Comparison of ENCODE assay signal across 22 cellular contexts in genomic region chr9:113596616-113597320, GRCh38.
A peak's percentile ranks its signal among the peaks of the same experiment; 100 is the strongest.
DNase-seq lines count a peak whose midpoint lies in the region; ATAC-seq and TF ChIP-seq lines count a peak whose summit lies in the region.
"Had no signal": no experiment of that assay in that cellular context is flagged by ENCODE, and none has a peak within 500 bp of the region (broad histone marks: within the 10 kb centered on the region; RNA-seq: fewer than 3 reads in every experiment).

No MANE protein-coding gene starts in this region.

- peaks cover 31% of the 10 kb centered on the region for H3K27me3 Mint-ChIP-seq in endothelial cell (ENCODE audit: unreplicated experiment)
- H3K27me3 Mint-ChIP-seq in stimulated activated naive B cell treated with anti-CD40 and anti-IgM and Interleukin-4, amounts not matched to agents 10 μg/mL and 1 μg/mL and 100 μg/mL, for 72 hours: no peaks in the 10 kb centered on the region

- CTCF ChIA-PET in SK-N-SH (lab: Yijun Ruan, JAX): interaction anchor here (0.7 to 44.7 kb wide), 4 partner anchors 9 to 150 kb away, joined by 3 to 1335 read pairs (median 6); no protein-coding TSS in a partner anchor

- H3K36me3 ChIP-seq in SK-N-SH (replicated peaks in 1 of 2; ENCODE audit: control insufficient read depth in 1 of 2, insufficient read depth in 2 of 2, low read length in 1 of 2) (peaks cover 12 to 19% of the 10 kb centered on the region in 2 experiments), mesodermal cell (ENCODE audit: control insufficient read depth, insufficient read depth, low read length) (peaks cover 42% of the 10 kb centered on the region)
- H3K36me3 ChIP-seq: ovary had no signal

- peaks cover 45% of the 10 kb centered on the region for H3K79me2 ChIP-seq in SK-N-SH (ENCODE audit: insufficient read depth)

- no peak for TF ChIP-seq RAD21 in SK-N-SH (IDR thresholded peaks at IDR 0.05; ENCODE audit: low read length)

- H3K27ac Mint-ChIP-seq in endothelial cell (ENCODE audit: unreplicated experiment): peak overlapping the region; percentile 93
- H3K27ac Mint-ChIP-seq in stimulated activated naive B cell treated with anti-CD40 and anti-IgM and Interleukin-4, amounts not matched to agents 10 μg/mL and 1 μg/mL and 100 μg/mL, for 72 hours: peak overlapping the region; percentile 72
- H3K27ac Mint-ChIP-seq: CD14-positive monocyte had no signal

- WGBS in SK-N-SH (ENCODE audit: low lambda C conversion rate): 95% methylated on average over 19 of the region's 27 CpGs
- 96% methylated on average over 24 to 27 of the region's 27 CpGs for WGBS in mesodermal cell (ENCODE audit: insufficient coverage in 2 of 2), 2 experiments

- ATAC-seq in SK-N-SH treated with all-trans-retinoic acid at 6 μM for 48 hours (no peak), HG02938 (IDR thresholded peaks at IDR 0.05; ENCODE audit: unreplicated experiment) (no peak)
- ATAC-seq in stimulated activated naive B cell treated with anti-CD40 and anti-IgM and Interleukin-4, amounts not matched to agents 10 μg/mL and 1 μg/mL and 100 μg/mL, for 72 hours (replicated peaks): no peak
- ATAC-seq: esophagus mucosa, mucosa of descending colon had no signal

- H3K9me3 ChIP-seq in SK-N-SH (no peaks in the 10 kb centered on the region), mesodermal cell (ENCODE audit: control insufficient read depth, low read length) (no peaks in the 10 kb centered on the region)
- H3K9me3 ChIP-seq: mucosa of descending colon, ovary, transverse colon had no signal

- H3K4me1 ChIP-seq in SK-N-SH (ENCODE audit: control insufficient read depth in 1 of 2, insufficient read depth in 2 of 2, low read depth in 1 of 2, low read length in 1 of 2) (peaks cover 34 to 52% of the 10 kb centered on the region in 2 experiments), mesodermal cell (ENCODE audit: control insufficient read depth, insufficient read depth, low read length, poor library complexity, severe bottlenecking) (peaks cover 59% of the 10 kb centered on the region)

- H3K4me2 ChIP-seq in SK-N-SH: peak overlapping the region; percentile 97

- no peak for TF ChIP-seq EP300 in SK-N-SH (IDR thresholded peaks at IDR 0.05; ENCODE audit: borderline replicate concordance in 1 of 2, low read depth in 1 of 2, low read length in 1 of 2)

- no peaks in the 10 kb centered on the region for H3K9me3 Mint-ChIP-seq in endothelial cell (ENCODE audit: unreplicated experiment)
- H3K9me3 Mint-ChIP-seq in stimulated activated naive B cell treated with anti-CD40 and anti-IgM and Interleukin-4, amounts not matched to agents 10 μg/mL and 1 μg/mL and 100 μg/mL, for 72 hours: no peaks in the 10 kb centered on the region
- H3K9me3 Mint-ChIP-seq: CD14-positive monocyte had no signal

- H3K4me1 Mint-ChIP-seq in endothelial cell (ENCODE audit: unreplicated experiment): peaks cover 65% of the 10 kb centered on the region
- peaks cover 40 to 89% of the 10 kb centered on the region in 2 donors for H3K4me1 Mint-ChIP-seq in stimulated activated naive B cell treated with anti-CD40 and anti-IgM and Interleukin-4, amounts not matched to agents 10 μg/mL and 1 μg/mL and 100 μg/mL, for 72 hours

- POLR2A ChIA-PET in SK-N-SH (lab: Yijun Ruan, JAX): no interaction called here

- H3K27me3 ChIP-seq in SK-N-SH (ENCODE audit: insufficient read depth): no peaks in the 10 kb centered on the region
- H3K27me3 ChIP-seq: hepatocyte, ovary, transverse colon had no signal

- peaks cover 24% of the 10 kb centered on the region for H3F3A ChIP-seq in SK-N-SH (replicated peaks; ENCODE audit: insufficient read depth)

- H3K9me2 ChIP-seq in SK-N-SH: no peaks in the 10 kb centered on the region

- H3K9ac ChIP-seq in SK-N-SH: peak overlapping the region; percentile 99; the same call in 1 of the 2 replicates

- no peak overlapping the region for H2AFZ ChIP-seq in SK-N-SH (ENCODE audit: low read depth)
- H2AFZ ChIP-seq: hepatocyte had no signal

- H3K27ac ChIP-seq in SK-N-SH (ENCODE audit: low read depth in 2 of 2, low read length in 1 of 2) (peak overlapping the region in 1 of 2 experiments; percentile 87; a peak in 1 of 4 replicates), mesodermal cell (ENCODE audit: low read depth, low read length, severe bottlenecking) (peak overlapping the region; percentile 41)
- H3K27ac ChIP-seq: 22Rv1, hepatocyte, ovary had no signal

- H3K4me3 Mint-ChIP-seq in endothelial cell (ENCODE audit: unreplicated experiment): peak overlapping the region; percentile 95
- peak overlapping the region in 1 of 2 donors; percentile 65 for H3K4me3 Mint-ChIP-seq in stimulated activated naive B cell treated with anti-CD40 and anti-IgM and Interleukin-4, amounts not matched to agents 10 μg/mL and 1 μg/mL and 100 μg/mL, for 72 hours
- H3K4me3 Mint-ChIP-seq: CD14-positive monocyte had no signal

- DNase-seq in SK-N-SH: no peak
- no peak for DNase-seq in endothelial cell (ENCODE audit: low spot score)
- DNase-seq in stimulated activated naive B cell treated with anti-CD40 and anti-IgM and Interleukin-4, amounts not matched to agents 10 μg/mL and 1 μg/mL and 100 μg/mL, for 72 hours: no peak
- no peak for DNase-seq in HCEC 1CT
- no peak for DNase-seq in NCI-H510A treated with DMSO at 0.1 percent for 48 hours (lab: John Stamatoyannopoulos, UW)
- DNase-seq: activated gamma-delta T cell, dermis blood vessel endothelial cell, KBM-7, NCI-H2081, NCI-H526, OCI-M1, T-helper 9 cell, transverse colon had no signal

- H3K4me3 ChIP-seq in SK-N-SH (ENCODE audit: low read depth in 2 of 2, low read length in 1 of 2): peak overlapping the region in 1 of 2 experiments; percentile 90; a peak in 2 of 4 replicates
- peak overlapping the region; percentile 97 for H3K4me3 ChIP-seq in mesodermal cell (ENCODE audit: extremely low read depth, insufficient read depth, low read length, poor library complexity, severe bottlenecking)
- H3K4me3 ChIP-seq: hepatocyte, mucosa of descending colon, ovary, transverse colon had no signal

- TF ChIP-seq CTCF in SK-N-SH (IDR thresholded peaks at IDR 0.05) (no peak), endothelial cell (IDR thresholded peaks at IDR 0.05; ENCODE audit: unreplicated experiment) (no peak)

- peaks cover 20% of the 10 kb centered on the region for H3K36me3 Mint-ChIP-seq in endothelial cell (ENCODE audit: low read depth, unreplicated experiment)
- peaks cover 36 to 55% of the 10 kb centered on the region in 2 donors for H3K36me3 Mint-ChIP-seq in stimulated activated naive B cell treated with anti-CD40 and anti-IgM and Interleukin-4, amounts not matched to agents 10 μg/mL and 1 μg/mL and 100 μg/mL, for 72 hours

- H4K20me1 ChIP-seq in SK-N-SH (ENCODE audit: insufficient read depth): peaks cover 30% of the 10 kb centered on the region

TF ChIP-seq in SK-N-SH, 30 proteins besides CTCF, POLR2A, EP300 and RAD21 (continues in another document):
- TF ChIP-seq IRF3 (IDR thresholded peaks at IDR 0.05; ENCODE audit: low read depth, low read length) (no peak), GATA2 (CRISPR knock-in tag; IDR thresholded peaks at IDR 0.05) (no peak), FOSL2 (IDR thresholded peaks at IDR 0.05; ENCODE audit: borderline replicate concordance, low read depth) (no peak), JUND (IDR thresholded peaks at IDR 0.05) (no peak), POLR2AphosphoS5 (IDR thresholded peaks at IDR 0.05; ENCODE audit: low read depth, low read length) (no peak), FOXM1 (IDR thresholded peaks at IDR 0.05; ENCODE audit: low read depth) (no peak), TCF12 (IDR thresholded peaks at IDR 0.05) (no peak), RFX5 (IDR thresholded peaks at IDR 0.05; ENCODE audit: low read length) (no peak)
- TF ChIP-seq, protein P1, sequence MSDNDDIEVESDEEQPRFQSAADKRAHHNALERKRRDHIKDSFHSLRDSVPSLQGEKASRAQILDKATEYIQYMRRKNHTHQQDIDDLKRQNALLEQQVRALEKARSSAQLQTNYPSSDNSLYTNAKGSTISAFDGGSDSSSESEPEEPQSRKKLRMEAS (IDR thresholded peaks at IDR 0.05; ENCODE audit: low read depth): no peak

TF ChIP-seq in SK-N-SH treated with all-trans-retinoic acid at 6 μM for 48 hours, 23 proteins besides CTCF, POLR2A, EP300 and RAD21 (continues in another document):
- no peak for TF ChIP-seq CREB5 (CRISPR knock-in tag; IDR thresholded peaks at IDR 0.05; ENCODE audit: low read depth)
- no peak for TF ChIP-seq ARNTL (CRISPR knock-in tag; IDR thresholded peaks at IDR 0.05; ENCODE audit: borderline replicate concordance, low read depth)
- no peak for TF ChIP-seq PATZ1 (CRISPR knock-in tag; IDR thresholded peaks at IDR 0.05; ENCODE audit: borderline replicate concordance)
- TF ChIP-seq RARB (CRISPR knock-in tag; IDR thresholded peaks at IDR 0.05): no peak
- TF ChIP-seq ZC3H10 (CRISPR knock-in tag; IDR thresholded peaks at IDR 0.05): no peak
- TF ChIP-seq ZFP30 (CRISPR knock-in tag; IDR thresholded peaks at IDR 0.05): no peak
- no peak for TF ChIP-seq ZFP3 (CRISPR knock-in tag; IDR thresholded peaks at IDR 0.05)
